17 cellular contexts compared by ENCODE assay signal in genomic region chr4:52957791-52958190, GRCh38.
A peak's percentile ranks its signal among the peaks of the same experiment; 100 is the strongest.
DNase-seq lines count a peak whose midpoint lies in the region; ATAC-seq and TF ChIP-seq lines count a peak whose summit lies in the region.
"Had no signal": no experiment of that assay in that cellular context is flagged by ENCODE, and none has a peak within 500 bp of the region (broad histone marks: within the 10 kb centered on the region; RNA-seq: fewer than 3 reads in every experiment).

No MANE protein-coding gene starts in this region.

- H3K27ac Mint-ChIP-seq in glutamatergic neuron (ENCODE audit: unreplicated experiment) = peak overlapping the region; percentile 100
- H3K27ac Mint-ChIP-seq: activated naive CD8-positive, alpha-beta T cell; CD8-positive, alpha-beta memory T cell; T-helper 17 cell had no signal

- WGBS in stomach, 5 donors = 18 to 40% (median 26%) methylated on average over 6 of the region's 6 CpGs

- H3K27me3 Mint-ChIP-seq in glutamatergic neuron (ENCODE audit: unreplicated experiment) = peaks cover 17% of the 10 kb centered on the region
- H3K27me3 Mint-ChIP-seq: activated naive CD8-positive, alpha-beta T cell; CD8-positive, alpha-beta memory T cell; T-helper 17 cell had no signal

- intact Hi-C loops in stomach (cut with DNase I; ENCODE audit: low total_unique reads) = no loop called here

- DNase-seq in NCI-H2081 (lab: John Stamatoyannopoulos, UW) (peak; percentile 36 to 48), NCI-H2081 treated with DMSO at 0.1 percent for 48 hours (lab: John Stamatoyannopoulos, UW) (no peak), NCI-H82 treated with DMSO at 0.1 percent for 48 hours (lab: John Stamatoyannopoulos, UW; ENCODE audit: unreplicated experiment) (peak; percentile 11), glutamatergic neuron (no peak), stomach (no peak), MG63 (no peak), NCI-H226 (no peak)
- DNase-seq: CD8-positive, alpha-beta memory T cell; cerebellar nuclear complex; GF-D8; kidney glomerular epithelial cell; stimulated activated CD4-positive, alpha-beta T cell treated with anti-CD3 and anti-CD28 coated beads, Interleukin-1b, Interleukin-23, amount 100 ng/mL, for 48 hours; T-helper 17 cell; upper lobe of right lung had no signal

- no peaks in the 10 kb centered on the region for H3K27me3 ChIP-seq in stomach
- no peaks in the 10 kb centered on the region for H3K27me3 ChIP-seq in MG63
- H3K27me3 ChIP-seq: upper lobe of right lung had no signal

- H3K4me3 Mint-ChIP-seq in glutamatergic neuron (ENCODE audit: unreplicated experiment) = peak overlapping the region; percentile 74
- H3K4me3 Mint-ChIP-seq: activated naive CD8-positive, alpha-beta T cell; T-helper 17 cell had no signal

- no peak for TF ChIP-seq POLR2A in stomach (IDR thresholded peaks at IDR 0.05)

- no peak for ATAC-seq in GM19023 (IDR thresholded peaks at IDR 0.05; ENCODE audit: unreplicated experiment)
- ATAC-seq: T-helper 17 cell, upper lobe of right lung had no signal

- H3K4me3 ChIP-seq in stomach = no peak overlapping the region
- H3K4me3 ChIP-seq in MG63 = no peak overlapping the region
- H3K4me3 ChIP-seq: prostate gland, upper lobe of right lung had no signal

- peaks cover 38% of the 10 kb centered on the region for H3K4me1 Mint-ChIP-seq in glutamatergic neuron (ENCODE audit: low read depth, unreplicated experiment)
- H3K4me1 Mint-ChIP-seq: CD8-positive, alpha-beta memory T cell; T-helper 17 cell had no signal

- H3K4me1 ChIP-seq in stomach = peaks cover 15 to 45% (median 27%) of the 10 kb centered on the region in 4 donors
- H3K4me1 ChIP-seq: prostate gland, upper lobe of right lung had no signal

- peaks cover 5% of the 10 kb centered on the region for H3K36me3 Mint-ChIP-seq in glutamatergic neuron (ENCODE audit: unreplicated experiment)

- H3K9me3 Mint-ChIP-seq in glutamatergic neuron (ENCODE audit: unreplicated experiment) = peaks cover 16% of the 10 kb centered on the region

- no peaks in the 10 kb centered on the region for H3K36me3 ChIP-seq in stomach
- H3K36me3 ChIP-seq in MG63 = peaks cover 21% of the 10 kb centered on the region
- H3K36me3 ChIP-seq: prostate gland, upper lobe of right lung had no signal

- peak overlapping the region in 4 of 5 donors; percentile 4 to 42 (median 28) for H3K27ac ChIP-seq in stomach
- H3K27ac ChIP-seq: prostate gland, upper lobe of right lung had no signal

- H3K9me3 ChIP-seq in stomach (no peaks in the 10 kb centered on the region), MG63 (no peaks in the 10 kb centered on the region)
- H3K9me3 ChIP-seq: prostate gland, upper lobe of right lung had no signal

- no peak for TF ChIP-seq EP300 in stomach (IDR thresholded peaks at IDR 0.05)

- TF ChIP-seq CTCF in glutamatergic neuron (IDR thresholded peaks at IDR 0.05; ENCODE audit: partially characterized antibody, unreplicated experiment) = no peak
- TF ChIP-seq CTCF in stomach (IDR thresholded peaks at IDR 0.05) = no peak

Comparison
In these comparisons a context has a peak if more than half of its experiments do, and no peak if none do; other contexts are left out.
1. DNase-seq: peak in NCI-H2081 (2 of 2) and NCI-H82 treated with DMSO at 0.1 percent for 48 hours (single experiment); none in NCI-H2081 treated with DMSO at 0.1 percent for 48 hours (single experiment), glutamatergic neuron (single experiment), stomach (single experiment), MG63 (single experiment) and NCI-H226 (single experiment).